ENCODE assay signal across 12 cellular contexts in the genomic region with DNA sequence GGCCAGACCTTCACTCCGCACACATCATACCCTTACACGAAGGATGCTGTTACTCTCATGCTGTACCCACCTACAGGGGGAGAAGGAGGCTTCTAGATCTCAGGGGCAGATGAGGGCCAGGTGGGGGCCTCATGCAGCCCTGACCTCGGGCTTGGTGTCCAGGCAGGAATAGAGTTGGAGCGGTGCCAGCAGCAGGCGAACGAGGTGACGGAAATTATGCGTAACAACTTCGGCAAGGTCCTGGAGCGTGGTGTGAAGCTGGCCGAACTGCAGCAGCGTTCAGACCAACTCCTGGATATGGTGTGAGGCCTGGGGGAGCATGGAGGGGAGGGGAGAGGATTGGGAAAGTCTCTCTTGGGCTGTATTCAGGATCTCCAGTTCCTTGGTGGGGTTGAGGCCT. TPM values are rescaled to one million over a fixed set of nuclear protein-coding genes. Genes with fewer than 3 reads are reported as not detected.
DNase-seq lines count a peak whose midpoint lies in the region; ATAC-seq and TF ChIP-seq lines count a peak whose summit lies in the region.
"Had no signal": no experiment of that assay in that cellular context is flagged by ENCODE, and none has a peak within 500 bp of the region (broad histone marks: within the 10 kb centered on the region; RNA-seq: fewer than 3 reads in every experiment).

No MANE protein-coding gene starts in this region.

- no peaks in the 10 kb centered on the region for H3K27me3 ChIP-seq in GM23248 (replicated peaks; ENCODE audit: insufficient read depth)
- no peaks in the 10 kb centered on the region for H3K27me3 ChIP-seq in mesenchymal stem cell (ENCODE audit: control insufficient read depth in 1 of 2, insufficient read depth in 1 of 2, low read length in 2 of 2)
- no peaks in the 10 kb centered on the region for H3K27me3 ChIP-seq in stomach

- H3K4me2 ChIP-seq in GM23248 (ENCODE audit: unreplicated experiment) (no peak overlapping the region), mesenchymal stem cell (ENCODE audit: low read length, poor library complexity, severe bottlenecking) (no peak overlapping the region)

- no peaks in the 10 kb centered on the region for H4K20me1 ChIP-seq in GM23248 (ENCODE audit: insufficient read depth)

- no peak overlapping the region for H3K18ac ChIP-seq in mesenchymal stem cell (ENCODE audit: low read depth in 1 of 2, low read length in 2 of 2)

- no peak for TF ChIP-seq POLR2A in stomach (IDR thresholded peaks at IDR 0.05)

- ATAC-seq in HG03159 (IDR thresholded peaks at IDR 0.05; ENCODE audit: unreplicated experiment) = no peak
- ATAC-seq in activated T-cell treated with anti-CD3 and anti-CD28 coated beads, Interleukin-2, amount 50 U/mL, for 4 hours = no peak

- H3K9me3 ChIP-seq in GM23248 (ENCODE audit: low read depth) (no peaks in the 10 kb centered on the region), mesenchymal stem cell (ENCODE audit: control insufficient read depth, low read length) (no peaks in the 10 kb centered on the region), stomach (no peaks in the 10 kb centered on the region)

- no peak overlapping the region for H2AFZ ChIP-seq in GM23248
- no peak overlapping the region for H2AFZ ChIP-seq in mesenchymal stem cell (ENCODE audit: low read depth, low read length)

- H3K9ac ChIP-seq in GM23248 = peak overlapping the region; percentile 77
- no peak overlapping the region for H3K9ac ChIP-seq in mesenchymal stem cell (ENCODE audit: low read length)

- intact Hi-C loops in stomach (cut with DNase I; ENCODE audit: low total_unique reads) = no loop called here

- no peaks in the 10 kb centered on the region for H3K36me3 Mint-ChIP-seq in activated T-cell treated with anti-CD3 and anti-CD28 coated beads, Interleukin-2, amount 50 U/mL, for 4 hours (ENCODE audit: insufficient read depth)

- no peak overlapping the region for H2BK5ac ChIP-seq in mesenchymal stem cell (ENCODE audit: low read depth, low read length, poor library complexity, severe bottlenecking)

- TF ChIP-seq EP300 in stomach (IDR thresholded peaks at IDR 0.05) = no peak

- no peak overlapping the region for H3K23ac ChIP-seq in mesenchymal stem cell (ENCODE audit: low read length in 2 of 2)

- H4K8ac ChIP-seq in mesenchymal stem cell (ENCODE audit: low read length) = no peak overlapping the region

- peak overlapping the region; percentile 21 for H2AK5ac ChIP-seq in mesenchymal stem cell (ENCODE audit: low read length, severe bottlenecking)

- H3K4me1 Mint-ChIP-seq in activated T-cell treated with anti-CD3 and anti-CD28 coated beads, Interleukin-2, amount 50 U/mL, for 4 hours (ENCODE audit: low read depth) = peaks cover 34% of the 10 kb centered on the region

- H3K79me1 ChIP-seq in mesenchymal stem cell (replicated peaks; ENCODE audit: low read length, poor library complexity, severe bottlenecking) = peaks cover 10% of the 10 kb centered on the region

- H3K9me3 Mint-ChIP-seq in activated T-cell treated with anti-CD3 and anti-CD28 coated beads, Interleukin-2, amount 50 U/mL, for 4 hours = no peaks in the 10 kb centered on the region

- DNase-seq in GM23248 (no peak), mesenchymal stem cell (no peak), stomach (no peak), coronary artery (ENCODE audit: low spot score) (no peak), mucosa of gallbladder (ENCODE audit: low spot score) (no peak)
- DNase-seq in activated T-cell treated with anti-CD3 and anti-CD28 coated beads, Interleukin-2, amount 50 U/mL, for 4 hours = no peak
- DNase-seq: activated CD4-positive, alpha-beta T cell treated with anti-CD3 and anti-CD28 coated beads for 48 hours; activated T-cell treated with anti-CD3 and anti-CD28 coated beads, Interleukin-2, amount 50 U/mL, for 1 hour; effector CD8-positive, alpha-beta T cell; NCI-H2029 had no signal

- no peak overlapping the region for H3K4ac ChIP-seq in mesenchymal stem cell (ENCODE audit: low read depth in 1 of 2, low read length in 2 of 2)

- no peak overlapping the region for H2BK120ac ChIP-seq in mesenchymal stem cell (ENCODE audit: low read depth, low read length)

- H3K36me3 ChIP-seq in GM23248 (ENCODE audit: low read depth) = no peaks in the 10 kb centered on the region
- H3K36me3 ChIP-seq in mesenchymal stem cell (ENCODE audit: control insufficient read depth in 1 of 2, insufficient read depth in 2 of 2, low read depth in 1 of 2, low read length in 2 of 2) = peaks cover 9 to 10% of the 10 kb centered on the region in 2 experiments
- peaks cover 0 to under 1% (median 0%) of the 10 kb centered on the region in 4 donors for H3K36me3 ChIP-seq in stomach

- TF ChIP-seq CTCF in stomach (IDR thresholded peaks at IDR 0.05) (no peak), coronary artery (IDR thresholded peaks at IDR 0.05) (no peak)

- in situ Hi-C loops in GM23248 (cut with MboI) = no loop called here

- H3K4me3 ChIP-seq in GM23248 (no peak overlapping the region), mesenchymal stem cell (ENCODE audit: insufficient read depth in 1 of 2, low read depth in 1 of 2, low read length in 2 of 2) (no peak overlapping the region), stomach (no peak overlapping the region), coronary artery (no peak overlapping the region)

- H2BK12ac ChIP-seq in mesenchymal stem cell (ENCODE audit: low read length in 2 of 2) = peak overlapping the region in 1 of 2 experiments; percentile 72

- H3K27me3 Mint-ChIP-seq in activated T-cell treated with anti-CD3 and anti-CD28 coated beads, Interleukin-2, amount 50 U/mL, for 4 hours (ENCODE audit: low read depth) = no peaks in the 10 kb centered on the region

- peaks cover 73% of the 10 kb centered on the region for H3K79me2 ChIP-seq in GM23248 (ENCODE audit: insufficient read depth)

- H3K4me1 ChIP-seq in GM23248 (ENCODE audit: insufficient read depth) = peaks cover 41% of the 10 kb centered on the region
- H3K4me1 ChIP-seq in mesenchymal stem cell (ENCODE audit: control insufficient read depth, insufficient read depth, low read depth, low read length) = peaks cover 29% of the 10 kb centered on the region
- H3K4me1 ChIP-seq in stomach = peaks cover 47 to 86% (median 76%) of the 10 kb centered on the region in 4 donors

- peaks cover 40% of the 10 kb centered on the region for H3F3A ChIP-seq in GM23248 (ENCODE audit: insufficient read depth)

- peak overlapping the region; percentile 40 for H4K91ac ChIP-seq in mesenchymal stem cell (ENCODE audit: low read length)

- peak overlapping the region; percentile 61 for H2BK15ac ChIP-seq in mesenchymal stem cell (ENCODE audit: low read depth, poor library complexity, severe bottlenecking)

- WGBS in GM23248 (ENCODE audit: low coverage in 1 of 2, low lambda C conversion rate in 2 of 2, missing lambda C conversion rate in 2 of 2), 2 experiments = 85 to 90% methylated on average over 12 of the region's 12 CpGs
- 95% methylated on average over 12 of the region's 12 CpGs for WGBS in mesenchymal stem cell
- WGBS in stomach, 5 donors = 77 to 88% (median 79%) methylated on average over 12 of the region's 12 CpGs

- no peak overlapping the region for H3K4me3 Mint-ChIP-seq in activated T-cell treated with anti-CD3 and anti-CD28 coated beads, Interleukin-2, amount 50 U/mL, for 4 hours

- peak overlapping the region; percentile 96 for H3K27ac ChIP-seq in GM23248
- peak overlapping the region; percentile 70 for H3K27ac ChIP-seq in cingulate gyrus (ENCODE audit: low read depth, low read length)
- H3K27ac ChIP-seq in mesenchymal stem cell (ENCODE audit: low read length, poor library complexity, severe bottlenecking) = no peak overlapping the region
- peak overlapping the region; percentile 71 to 94 (median 91) for H3K27ac ChIP-seq in stomach
- H3K27ac ChIP-seq in coronary artery = peak overlapping the region in 1 of 2 donors; percentile 82

- H3K9me2 ChIP-seq in GM23248 (ENCODE audit: insufficient read depth) = no peaks in the 10 kb centered on the region

- no peak overlapping the region for H3K14ac ChIP-seq in mesenchymal stem cell (ENCODE audit: low read length in 2 of 2)

RNA-seq across cellular contexts. Expression of a gene that starts 4.0 kb away (rescaled TPM):
- total RNA-seq in GM23248 (2014; rRNA removed; shearing (Covaris generic)) = 159 and 178 TPM in 2 replicates
- polyA plus RNA-seq in GM23248 (2016; fragmentation: Nextera tagmentation; extraction: Ambion mirVana) (294 and 308 TPM in 2 replicates), stomach (100 to 1,000 TPM; 217 to 272 (median 223) TPM)
- 229 TPM for polyA plus RNA-seq in mesenchymal stem cell (2013, experiment 1 of 2)
- polyA plus RNA-seq in mesenchymal stem cell (2013, experiment 2 of 2) = 235 TPM
- total RNA-seq in stomach (100 to 1,000 TPM in 1 of 5 donors, 10 to 100 TPM in 3, not detected in 1; 11.3 to 143 (median 79.1) TPM), mucosa of gallbladder (94.1 TPM)
- 100 to 1,000 TPM in 1 of 3 donors, 10 to 100 TPM in 2; 87.8 to 108 (median 94.0) TPM for total RNA-seq in activated T-cell treated with anti-CD3 and anti-CD28 coated beads, Interleukin-2, amount 50 U/mL, for 4 hours

RNA-seq across cellular contexts. Expression of a gene that starts 7.3 kb away (rescaled TPM):
- total RNA-seq in GM23248 (2014; rRNA removed; shearing (Covaris generic)) = 50.3 and 59.0 TPM in 2 replicates
- polyA plus RNA-seq in GM23248 (2016; fragmentation: Nextera tagmentation; extraction: Ambion mirVana) = 287 and 289 TPM in 2 replicates
- 23.5 TPM for polyA plus RNA-seq in mesenchymal stem cell (2013, experiment 1 of 2)
- 25.7 TPM for polyA plus RNA-seq in mesenchymal stem cell (2013, experiment 2 of 2)
- 10 to 100 TPM in 4 of 5 donors, 1 to 10 TPM in 1; 7.7 to 82.6 (median 29.5) TPM for total RNA-seq in stomach
- 10 to 100 TPM; 87.7 to 95.1 (median 90.4) TPM for polyA plus RNA-seq in stomach
- total RNA-seq in activated T-cell treated with anti-CD3 and anti-CD28 coated beads, Interleukin-2, amount 50 U/mL, for 4 hours = 10 to 100 TPM in 1 of 3 donors, 1 to 10 TPM in 2; 7.3 to 12.1 (median 9.3) TPM
- total RNA-seq in mucosa of gallbladder = 48.8 TPM

RNA-seq across cellular contexts. Expression of a gene that starts 10.9 kb away (rescaled TPM):
- total RNA-seq in GM23248 (2014; rRNA removed; shearing (Covaris generic)) = 13.5 and 20.9 TPM in 2 replicates
- polyA plus RNA-seq in GM23248 (2016; fragmentation: Nextera tagmentation; extraction: Ambion mirVana) (35.7 and 36.0 TPM in 2 replicates), stomach (10 to 100 TPM; 15.9 to 27.8 (median 21.3) TPM)
- polyA plus RNA-seq in mesenchymal stem cell (2013, experiment 1 of 2) = 25.0 TPM
- 23.9 TPM for polyA plus RNA-seq in mesenchymal stem cell (2013, experiment 2 of 2)
- total RNA-seq in stomach (10 to 100 TPM in 3 of 5 donors, 1 to 10 TPM in 1, not detected in 1; 5.0 to 62.4 (median 24.9) TPM), mucosa of gallbladder (31.9 TPM)
- 10 to 100 TPM in 2 of 3 donors, 1 to 10 TPM in 1; 9.7 to 11.9 (median 10.5) TPM for total RNA-seq in activated T-cell treated with anti-CD3 and anti-CD28 coated beads, Interleukin-2, amount 50 U/mL, for 4 hours

RNA-seq across cellular contexts. Expression of a gene that starts 14.2 kb away (rescaled TPM):
- total RNA-seq in GM23248 (2014; rRNA removed; shearing (Covaris generic)) = 1.7 TPM in 1 of 2 replicates, not detected in the other
- polyA plus RNA-seq in GM23248 (2016; fragmentation: Nextera tagmentation; extraction: Ambion mirVana) (1.0 and 1.2 TPM in 2 replicates), stomach (100 to 1,000 TPM; 358 to 568 (median 435) TPM)
- 11.3 TPM for polyA plus RNA-seq in mesenchymal stem cell (2013, experiment 1 of 2)
- polyA plus RNA-seq in mesenchymal stem cell (2013, experiment 2 of 2) = 11.9 TPM
- total RNA-seq in stomach (100 to 1,000 TPM in 2 of 5 donors, 10 to 100 TPM in 1, 1 to 10 TPM in 1, not detected in 1; 2.2 to 191 (median 79.6) TPM), mucosa of gallbladder (178 TPM)
- 10 to 100 TPM; 64.6 to 75.9 (median 71.2) TPM for total RNA-seq in activated T-cell treated with anti-CD3 and anti-CD28 coated beads, Interleukin-2, amount 50 U/mL, for 4 hours

RNA-seq across cellular contexts. Expression of a gene that starts 20.3 kb away (rescaled TPM):
- 9.8 and 19.5 TPM in 2 replicates for total RNA-seq in GM23248 (2014; rRNA removed; shearing (Covaris generic))
- 30.4 and 31.3 TPM in 2 replicates for polyA plus RNA-seq in GM23248 (2016; fragmentation: Nextera tagmentation; extraction: Ambion mirVana)
- polyA plus RNA-seq in mesenchymal stem cell (2013, experiment 1 of 2) = 15.8 TPM
- 16.0 TPM for polyA plus RNA-seq in mesenchymal stem cell (2013, experiment 2 of 2)
- 10 to 100 TPM; 12.7 to 40.8 (median 19.7) TPM for total RNA-seq in stomach
- polyA plus RNA-seq in stomach = 10 to 100 TPM; 19.9 to 22.5 (median 20.5) TPM
- total RNA-seq in activated T-cell treated with anti-CD3 and anti-CD28 coated beads, Interleukin-2, amount 50 U/mL, for 4 hours = 10 to 100 TPM; 17.1 to 21.0 (median 18.1) TPM
- total RNA-seq in mucosa of gallbladder = 47.8 TPM
